12 cellular contexts compared by ENCODE assay signal in genomic region chr2:176852667-176853066, GRCh38.
DNase-seq lines count a peak whose midpoint lies in the region; ATAC-seq and TF ChIP-seq lines count a peak whose summit lies in the region.
"Had no signal": no experiment of that assay in that cellular context is flagged by ENCODE, and none has a peak within 500 bp of the region (broad histone marks: within the 10 kb centered on the region; RNA-seq: fewer than 3 reads in every experiment).

No MANE protein-coding gene starts in this region.

- WGBS in tibial nerve, 2 donors = 47 to 50% methylated on average over 3 of the region's 3 CpGs

- no peaks in the 10 kb centered on the region for H3K27me3 ChIP-seq in tibial nerve
- peaks cover 27% of the 10 kb centered on the region for H3K27me3 ChIP-seq in left ventricle myocardium inferior (ENCODE audit: low read depth)
- H3K27me3 ChIP-seq: Peyer's patch had no signal

- no peaks in the 10 kb centered on the region for H3K4me1 ChIP-seq in tibial nerve
- H3K4me1 ChIP-seq in left ventricle myocardium inferior = no peaks in the 10 kb centered on the region
- H3K4me1 ChIP-seq: heart left ventricle, Peyer's patch had no signal

- no peak overlapping the region for H3K27ac ChIP-seq in tibial nerve
- no peak overlapping the region for H3K27ac ChIP-seq in left ventricle myocardium inferior (replicated peaks)

- H3K36me3 ChIP-seq in tibial nerve = no peaks in the 10 kb centered on the region
- H3K36me3 ChIP-seq in left ventricle myocardium inferior = no peaks in the 10 kb centered on the region
- H3K36me3 ChIP-seq: heart left ventricle, Peyer's patch had no signal

- TF ChIP-seq POLR2A in tibial nerve (IDR thresholded peaks at IDR 0.05) = no peak

- DNase-seq in DMS53 (lab: John Stamatoyannopoulos, UW) (peak; percentile 74), NCI-H526 treated with DMSO at 0.1 percent for 48 hours (lab: John Stamatoyannopoulos, UW) (peak; percentile 14), iPS-NIHi11 (ENCODE audit: low spot score) (peak; percentile 20), tibial nerve (ENCODE audit: low spot score in 2 of 2) (no peak), left ventricle myocardium inferior (no peak)
- DNase-seq: cortex of kidney, EL, heart left ventricle had no signal

- no peak overlapping the region for H3K4me3 ChIP-seq in tibial nerve
- no peak overlapping the region for H3K4me3 ChIP-seq in left ventricle myocardium inferior
- H3K4me3 ChIP-seq: heart left ventricle, Peyer's patch had no signal

- intact Hi-C loops in left ventricle myocardium inferior (cut with micrococcal nuclease) = no loop called here

- TF ChIP-seq CTCF in tibial nerve (IDR thresholded peaks at IDR 0.05) = no peak
- TF ChIP-seq CTCF in left ventricle myocardium inferior (IDR thresholded peaks at IDR 0.05; ENCODE audit: borderline replicate concordance) = no peak

- H3K9me3 ChIP-seq in tibial nerve (no peaks in the 10 kb centered on the region), left ventricle myocardium inferior (replicated peaks) (no peaks in the 10 kb centered on the region)
- H3K9me3 ChIP-seq: heart left ventricle, Peyer's patch had no signal

- no peak for TF ChIP-seq EP300 in tibial nerve (IDR thresholded peaks at IDR 0.05)

- peak; percentile 60 for ATAC-seq in GM19397 (IDR thresholded peaks at IDR 0.05; ENCODE audit: unreplicated experiment)
- no peak for ATAC-seq in HG03097 (IDR thresholded peaks at IDR 0.05; ENCODE audit: low FRiP score, unreplicated experiment)
- no peak for ATAC-seq in HG03045 (IDR thresholded peaks at IDR 0.05; ENCODE audit: unreplicated experiment)

Comparison
In these comparisons a context has a peak if more than half of its experiments do, and no peak if none do; other contexts are left out.
1. DNase-seq: peak in DMS53 (single experiment), NCI-H526 treated with DMSO at 0.1 percent for 48 hours (single experiment) and iPS-NIHi11 (single experiment); none in tibial nerve (0 of 2) and left ventricle myocardium inferior (single experiment).